In genomic region chr19:13613447-13613846, GRCh38 we compare ENCODE assay signal across 24 cellular contexts.
DNase-seq lines count a peak whose midpoint lies in the region; ATAC-seq and TF ChIP-seq lines count a peak whose summit lies in the region.
"Had no signal": no experiment of that assay in that cellular context is flagged by ENCODE, and none has a peak within 500 bp of the region (broad histone marks: within the 10 kb centered on the region; RNA-seq: fewer than 3 reads in every experiment).

No MANE protein-coding gene starts in this region.

- no peak for ATAC-seq in HG03378 (IDR thresholded peaks at IDR 0.05; ENCODE audit: unreplicated experiment)
- ATAC-seq: foreskin keratinocyte; HCT116; naive thymus-derived CD8-positive, alpha-beta T cell had no signal

- H3K4me3 ChIP-seq in MM.1S (ENCODE audit: low read length), result no peak overlapping the region
- H3K4me3 ChIP-seq: adrenal gland, left ventricle myocardium inferior, SK-N-MC, spleen, transverse colon had no signal

- no peaks in the 10 kb centered on the region for H4K20me1 ChIP-seq in MM.1S (ENCODE audit: insufficient read depth, low read length)

- H3K79me2 ChIP-seq in MM.1S (ENCODE audit: low read length), result no peaks in the 10 kb centered on the region

- DNase-seq in DMS153 (lab: John Stamatoyannopoulos, UW), result peak; percentile 95
- peak; percentile 68 to 88 (median 79) for DNase-seq in NCI-H1417 (lab: John Stamatoyannopoulos, UW)
- peak; percentile 89 for DNase-seq in NCI-H2196 treated with DMSO at 0.1 percent for 48 hours (lab: John Stamatoyannopoulos, UW; ENCODE audit: unreplicated experiment)
- no peak for DNase-seq in NOMO-1 (lab: John Stamatoyannopoulos, UW; ENCODE audit: unreplicated experiment in 2 of 2)
- DNase-seq in globus pallidus (ENCODE audit: low spot score), result no peak
- DNase-seq in MM.1S, result no peak
- DNase-seq: activated CD4-positive, alpha-beta T cell treated with anti-CD3 and anti-CD28 coated beads, Interleukin-2, amount 50 U/mL, for 48 hours; activated gamma-delta T cell; adrenal gland; Calu3; effector CD8-positive, alpha-beta T cell; foreskin keratinocyte; hippocampal formation; KBM-7; left ventricle myocardium inferior; naive thymus-derived CD8-positive, alpha-beta T cell; NCI-H2227 treated with DMSO at 0.1 percent for 48 hours; stimulated activated CD4-positive, alpha-beta T cell treated with anti-CD3 and anti-CD28 coated beads, Interleukin-4, amount 100 ng/mL, for 24 hours; transverse colon had no signal

- peak overlapping the region; percentile 40 for H3K27ac ChIP-seq in VCaP
- H3K27ac ChIP-seq in MM.1S (ENCODE audit: low read length), result no peak overlapping the region
- H3K27ac ChIP-seq: adrenal gland, foreskin keratinocyte, left ventricle myocardium inferior, SK-N-MC, spleen, transverse colon had no signal

- no peak overlapping the region for H2AFZ ChIP-seq in MM.1S (ENCODE audit: low read length)

- no peaks in the 10 kb centered on the region for H3F3A ChIP-seq in MM.1S (ENCODE audit: insufficient read depth, low read length)

- TF ChIP-seq CTCF in VCaP (conservative IDR thresholded peaks at IDR 0.05) (no peak), MM.1S (IDR thresholded peaks at IDR 0.05; ENCODE audit: low read length) (no peak)

- no peak overlapping the region for H3K4me2 ChIP-seq in MM.1S (ENCODE audit: low read depth, low read length)

- peaks cover 59% of the 10 kb centered on the region for H3K27me3 ChIP-seq in MM.1S (replicated peaks; ENCODE audit: insufficient read depth, low read length)
- H3K27me3 ChIP-seq: adrenal gland, foreskin keratinocyte, transverse colon had no signal

- H3K9ac ChIP-seq in MM.1S (ENCODE audit: low read length), result no peak overlapping the region

- no peaks in the 10 kb centered on the region for H3K4me1 ChIP-seq in MM.1S (ENCODE audit: low read length)
- H3K4me1 ChIP-seq: adrenal gland, foreskin keratinocyte, left ventricle myocardium inferior, spleen had no signal

- no peaks in the 10 kb centered on the region for H3K9me3 ChIP-seq in MM.1S (replicated peaks; ENCODE audit: insufficient read depth, low read length)
- H3K9me3 ChIP-seq: adrenal gland, left ventricle myocardium inferior, spleen, transverse colon had no signal

- no peaks in the 10 kb centered on the region for H3K36me3 ChIP-seq in MM.1S (replicated peaks; ENCODE audit: insufficient read depth, low read length)
- H3K36me3 ChIP-seq: adrenal gland, left ventricle myocardium inferior, spleen, transverse colon had no signal

- no peaks in the 10 kb centered on the region for H3K9me2 ChIP-seq in MM.1S (replicated peaks; ENCODE audit: insufficient read depth, low read length)

Comparison
In these comparisons a context has a peak if more than half of its experiments do, and no peak if none do; other contexts are left out.
1. DNase-seq: peak in DMS153 (single experiment), NCI-H1417 (3 of 3) and NCI-H2196 treated with DMSO at 0.1 percent for 48 hours (single experiment); none in NOMO-1 (0 of 2), globus pallidus (single experiment) and MM.1S (single experiment).